ENCODE assay signal across 27 cellular contexts in genomic region chr2:23209059-23209458, GRCh38.
A peak's percentile ranks its signal among the peaks of the same experiment; 100 is the strongest.
DNase-seq lines count a peak whose midpoint lies in the region; FAIRE-seq and TF ChIP-seq lines count a peak whose summit lies in the region.
"Had no signal": no experiment of that assay in that cellular context is flagged by ENCODE, and none has a peak within 500 bp of the region (broad histone marks: within the 10 kb centered on the region; RNA-seq: fewer than 3 reads in every experiment).

No MANE protein-coding gene starts in this region.

- intact Hi-C loops in kidney (cut with DNase I) = no loop called here

- H3K79me2 ChIP-seq in osteoblast (ENCODE audit: insufficient read depth, low read length) = no peaks in the 10 kb centered on the region

- no peak overlapping the region for H3K9ac ChIP-seq in kidney (ENCODE audit: low read length in 2 of 2)
- H3K9ac ChIP-seq in mucosa of rectum (ENCODE audit: low read depth in 1 of 2, low read length in 2 of 2) = no peak overlapping the region

- no peaks in the 10 kb centered on the region for H3K36me3 ChIP-seq in kidney (ENCODE audit: control insufficient read depth in 1 of 2, insufficient read depth in 2 of 2, low read length in 2 of 2)
- no peaks in the 10 kb centered on the region for H3K36me3 ChIP-seq in mucosa of rectum (ENCODE audit: control insufficient read depth in 2 of 2, insufficient read depth in 2 of 2, low read length in 2 of 2)
- no peaks in the 10 kb centered on the region for H3K36me3 ChIP-seq in osteoblast (ENCODE audit: insufficient read depth, low read length)
- H3K36me3 ChIP-seq: adrenal gland, esophagus muscularis mucosa, neutrophil had no signal

- no peaks in the 10 kb centered on the region for H4K20me1 ChIP-seq in osteoblast (ENCODE audit: insufficient read depth, low read length)

- no peak overlapping the region for H2AFZ ChIP-seq in osteoblast (ENCODE audit: low read length)

- no peaks in the 10 kb centered on the region for H3K27me3 ChIP-seq in mucosa of rectum (ENCODE audit: control insufficient read depth in 2 of 2, insufficient read depth in 2 of 2, low read length in 2 of 2)
- H3K27me3 ChIP-seq in osteoblast (ENCODE audit: insufficient read depth, low read length) = no peaks in the 10 kb centered on the region
- H3K27me3 ChIP-seq: adrenal gland, esophagus muscularis mucosa, neutrophil had no signal

- H3K4me3 ChIP-seq in kidney (ENCODE audit: low read length in 2 of 2) (peak overlapping the region in 1 of 2 donors; percentile 18), mucosa of rectum (ENCODE audit: low read length in 2 of 2) (no peak overlapping the region), osteoblast (ENCODE audit: insufficient read depth, low read length) (no peak overlapping the region)
- H3K4me3 ChIP-seq: adrenal gland, esophagus muscularis mucosa, psoas muscle had no signal

- POLR2A ChIA-PET in HEK293T (lab: Yijun Ruan, JAX) = no interaction called here

- H3K4me1 ChIP-seq in kidney (ENCODE audit: control insufficient read depth in 1 of 2, insufficient read depth in 1 of 2, low read depth in 1 of 2, low read length in 2 of 2) (peaks cover 14 to 25% of the 10 kb centered on the region in 2 donors), mucosa of rectum (ENCODE audit: control insufficient read depth in 2 of 2, insufficient read depth in 2 of 2, low read length in 2 of 2) (peaks cover 16 to 21% of the 10 kb centered on the region in 2 donors), osteoblast (ENCODE audit: insufficient read depth, low read length) (no peaks in the 10 kb centered on the region)
- H3K4me1 ChIP-seq: adrenal gland, psoas muscle had no signal

- FAIRE-seq in kidney (lab: Jason Lieb, UNC) (no peak), frontal cortex (lab: Jason Lieb, UNC) (no peak)

- DNase-seq in DMS53 (lab: John Stamatoyannopoulos, UW) = peak; percentile 16
- DNase-seq in DMS53 treated with DMSO at 0.1 percent for 48 hours (lab: John Stamatoyannopoulos, UW; ENCODE audit: unreplicated experiment) = no peak
- no peak for DNase-seq in kidney
- no peak for DNase-seq in osteoblast (ENCODE audit: insufficient read length, low spot score, missing footprints)
- no peak for DNase-seq in GDM1 (lab: John Stamatoyannopoulos, UW)
- DNase-seq in frontal cortex (ENCODE audit: low spot score in 2 of 2) = no peak
- no peak for DNase-seq in HEK293T (ENCODE audit: extremely low spot score)
- DNase-seq: activated CD8-positive, alpha-beta memory T cell treated with anti-CD3 and anti-CD28 coated beads, Interleukin-2, amount 50 U/mL, for 48 hours; activated CD8-positive, alpha-beta T cell treated with anti-CD3 and anti-CD28 coated beads for 36 hours; activated naive CD4-positive, alpha-beta T cell treated with anti-CD3 and anti-CD28 coated beads for 36 hours; adrenal gland; central memory CD4-positive, alpha-beta T cell; foreskin fibroblast; Kasumi-1; left cardiac atrium; mesenchymal stem cell; NCI-H2081 treated with DMSO at 0.1 percent for 48 hours; psoas muscle; Right ventricle myocardium superior; stimulated activated CD4-positive, alpha-beta T cell treated with anti-CD3 and anti-CD28 coated beads, Interleukin-15, amount 100 ng/mL, for 24 hours; stimulated activated CD4-positive, alpha-beta T cell treated with anti-CD3 and anti-CD28 coated beads, Interleukin-4, amount 100 ng/mL, for 4 hours; trophoblast cell had no signal

- no peak overlapping the region for H3K4me2 ChIP-seq in osteoblast (ENCODE audit: insufficient read depth, low read length)

- peak overlapping the region; percentile 65 to 90 for H3K27ac ChIP-seq in kidney (ENCODE audit: low read depth in 2 of 2, low read length in 2 of 2)
- H3K27ac ChIP-seq in mucosa of rectum (ENCODE audit: low read depth in 2 of 2, low read length in 2 of 2) = peak overlapping the region; percentile 83 to 88
- H3K27ac ChIP-seq in osteoblast (ENCODE audit: low read depth, low read length) = no peak overlapping the region
- H3K27ac ChIP-seq: 22Rv1, adrenal gland, C4-2B, esophagus muscularis mucosa, neutrophil, psoas muscle had no signal

- CTCF ChIA-PET in HEK293T (lab: Yijun Ruan, JAX) = interaction anchor here (1.5 kb wide), 1 partner anchor 10 kb away, joined by 5 read pairs; no protein-coding TSS in a partner anchor

- TF ChIP-seq CTCF in kidney (IDR thresholded peaks at IDR 0.05; ENCODE audit: borderline replicate concordance, extremely low read depth, insufficient read depth) (no peak), osteoblast (IDR thresholded peaks at IDR 0.05; ENCODE audit: extremely low read depth, low read depth, low read length) (no peak)

- no peaks in the 10 kb centered on the region for H3K9me3 ChIP-seq in kidney (ENCODE audit: control insufficient read depth in 1 of 2, low read length in 2 of 2)
- H3K9me3 ChIP-seq in mucosa of rectum (ENCODE audit: control insufficient read depth in 2 of 2, low read length in 2 of 2) = no peaks in the 10 kb centered on the region
- no peaks in the 10 kb centered on the region for H3K9me3 ChIP-seq in osteoblast (ENCODE audit: low read depth, low read length)
- H3K9me3 ChIP-seq: adrenal gland, esophagus muscularis mucosa, neutrophil, psoas muscle had no signal

TF ChIP-seq in HEK293T, 16 proteins besides CTCF, POLR2A, EP300 and RAD21:
- TF ChIP-seq FOXM1 (IDR thresholded peaks at IDR 0.05; ENCODE audit: borderline replicate concordance) (no peak), CTBP1 (IDR thresholded peaks at IDR 0.05; ENCODE audit: borderline replicate concordance) (no peak), TARDBP (IDR thresholded peaks at IDR 0.05) (no peak), ZNF384 (IDR thresholded peaks at IDR 0.05) (no peak), SUZ12 (IDR thresholded peaks at IDR 0.05) (no peak), LEF1 (IDR thresholded peaks at IDR 0.05; ENCODE audit: borderline replicate concordance) (no peak), SP1 (IDR thresholded peaks at IDR 0.05) (no peak), FOXK2 (IDR thresholded peaks at IDR 0.05) (no peak), ELF4 (IDR thresholded peaks at IDR 0.05) (no peak), FOXA1 (IDR thresholded peaks at IDR 0.05) (no peak), L3MBTL2 (conservative IDR thresholded peaks at IDR 0.05) (no peak), NFRKB (IDR thresholded peaks at IDR 0.05) (no peak), HDGF (IDR thresholded peaks at IDR 0.05; ENCODE audit: borderline replicate concordance) (no peak), ARNT (IDR thresholded peaks at IDR 0.05) (no peak), PKNOX1 (IDR thresholded peaks at IDR 0.05) (no peak), BHLHE40 (IDR thresholded peaks at IDR 0.05; ENCODE audit: borderline replicate concordance) (no peak)
